In the genomic region with DNA sequence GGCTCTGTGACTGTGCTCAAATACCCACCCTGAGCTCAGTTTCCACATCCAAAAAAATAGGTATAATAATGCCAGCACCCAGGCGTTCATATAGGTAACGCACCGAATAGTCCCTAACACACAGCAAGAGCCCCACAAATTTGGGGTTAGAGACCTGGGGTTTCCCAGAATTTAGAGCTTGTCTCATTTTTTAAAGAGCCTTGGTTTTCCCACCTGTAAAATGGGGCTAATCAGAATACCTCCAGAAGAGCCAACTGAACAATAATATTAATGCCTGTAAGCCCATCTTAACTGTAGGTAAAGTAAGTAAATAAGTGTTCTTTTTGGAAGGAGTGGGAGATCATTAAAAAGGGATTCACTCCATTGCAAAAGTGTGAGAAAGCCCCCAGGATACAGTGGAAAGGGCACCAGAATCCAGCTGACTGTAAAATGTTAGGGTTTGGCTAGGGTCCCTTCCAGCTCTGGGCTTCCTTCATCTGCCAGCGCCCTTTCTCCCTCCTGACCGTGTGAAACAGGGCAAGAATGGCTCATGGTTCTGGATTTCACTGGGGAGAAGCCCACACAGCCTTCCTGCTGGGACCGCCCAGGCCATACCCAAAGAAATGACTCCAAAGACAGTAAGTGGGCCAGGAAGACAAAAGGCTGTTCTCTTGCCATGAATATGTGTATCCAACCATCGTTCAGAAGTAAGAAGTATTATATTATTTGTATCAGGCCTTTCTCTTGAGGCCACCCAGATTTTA, we compare ENCODE assay signal across 9 cellular contexts. TPM values are rescaled to one million over a fixed set of nuclear protein-coding genes. Genes with fewer than 3 reads are reported as not detected.
DNase-seq lines count a peak whose midpoint lies in the region; ATAC-seq and TF ChIP-seq lines count a peak whose summit lies in the region.
"Had no signal": no experiment of that assay in that cellular context is flagged by ENCODE, and none has a peak within 500 bp of the region (broad histone marks: within the 10 kb centered on the region; RNA-seq: fewer than 3 reads in every experiment).

No MANE protein-coding gene starts in this region.

- no peaks in the 10 kb centered on the region for H3K9me3 Mint-ChIP-seq in nephron progenitor cell

- H3K9me1 ChIP-seq in IMR-90 (ENCODE audit: insufficient read depth, low read length): no peaks in the 10 kb centered on the region

- peak overlapping the region; percentile 82 for H3K4me3 ChIP-seq in AG04450 (ENCODE audit: low read depth, low read length)
- peak overlapping the region; percentile 98; the same call in 1 of the 2 replicates for H3K4me3 ChIP-seq in IMR-90 (ENCODE audit: insufficient read depth, low read depth, low read length)
- no peak overlapping the region for H3K4me3 ChIP-seq in endocrine pancreas (ENCODE audit: control insufficient read depth, insufficient read depth, low read length)

- H2AFZ ChIP-seq in IMR-90 (replicated peaks; ENCODE audit: low read length, poor library complexity): peak overlapping the region; percentile 94

- H3K4me1 ChIP-seq in IMR-90 (ENCODE audit: control insufficient read depth, insufficient read depth, low read length): peaks cover 3% of the 10 kb centered on the region
- H3K4me1 ChIP-seq in endocrine pancreas (ENCODE audit: control insufficient read depth, insufficient read depth, low read length): no peaks in the 10 kb centered on the region

- DNase-seq in AG04450 (ENCODE audit: low read depth, low spot score) (no peak), IMR-90 (no peak), nephron progenitor cell (no peak), HPDE6-E6E7 (ENCODE audit: extremely low spot score) (no peak), NCI-H345 (lab: John Stamatoyannopoulos, UW) (no peak)
- DNase-seq: EL had no signal

- no peak overlapping the region for H4K5ac ChIP-seq in IMR-90 (ENCODE audit: low read depth, low read length)

- H3K9me3 ChIP-seq in AG04450 (ENCODE audit: control insufficient read depth, insufficient read depth, low read length): no peaks in the 10 kb centered on the region
- H3K9me3 ChIP-seq in IMR-90 (ENCODE audit: control insufficient read depth, insufficient read depth, low read length): no peaks in the 10 kb centered on the region
- no peaks in the 10 kb centered on the region for H3K9me3 ChIP-seq in endocrine pancreas (ENCODE audit: control insufficient read depth, low read length)

- TF ChIP-seq CTCF in AG04450 (IDR thresholded peaks at IDR 0.05; ENCODE audit: low read depth, low read length) (no peak), IMR-90 (conservative IDR thresholded peaks at IDR 0.05; ENCODE audit: low read depth, low read length) (no peak), nephron progenitor cell (IDR thresholded peaks at IDR 0.05) (no peak)

- no peak overlapping the region for H3K23ac ChIP-seq in IMR-90 (ENCODE audit: low read depth, low read length)

- no peak overlapping the region for H2BK5ac ChIP-seq in IMR-90 (ENCODE audit: low read depth, low read length, poor library complexity, severe bottlenecking)

- H3K9ac ChIP-seq in IMR-90 (ENCODE audit: low read depth, low read length): no peak overlapping the region
- H3K9ac ChIP-seq in endocrine pancreas (ENCODE audit: control insufficient read depth, insufficient read depth, low read length): peak overlapping the region; percentile 73

- 100% methylated on average over 3 of the region's 7 CpGs; no CpG with 5 or more reads in 1 of the 2 experiments for WGBS in IMR-90 (ENCODE audit: extremely low coverage in 2 of 2, insufficient read length in 1 of 2), 2 experiments

- peaks cover 17% of the 10 kb centered on the region for H3K4me1 Mint-ChIP-seq in nephron progenitor cell

- POLR2A ChIA-PET in AG04450 (lab: Yijun Ruan, JAX) (no interaction called here), IMR-90 (lab: Charles Lee; ENCODE audit: unreplicated experiment) (no interaction called here)

- H2AK9ac ChIP-seq in IMR-90 (replicated peaks; ENCODE audit: low read depth, low read length, poor library complexity): peak overlapping the region; percentile 3

- no peak overlapping the region for H3K14ac ChIP-seq in IMR-90 (replicated peaks; ENCODE audit: low read depth, low read length)

- H2BK20ac ChIP-seq in IMR-90 (ENCODE audit: low read depth, low read length): no peak overlapping the region

- H3K36me3 Mint-ChIP-seq in nephron progenitor cell (ENCODE audit: low read depth): no peaks in the 10 kb centered on the region

- peak overlapping the region; percentile 89 for H3K4me3 Mint-ChIP-seq in nephron progenitor cell

- dilution Hi-C loops in IMR-90 (cut with HindIII; ENCODE audit: low sequenced_read_pairs, unreplicated experiment): no loop called here

- BruUV-seq in IMR-90 (replicated peaks; lab: Mats Ljungman, UMichigan): no TSS peak

- in situ Hi-C loops in IMR-90 (cut with MboI; ENCODE audit: low sequenced_read_pairs): no loop called here

- H4K91ac ChIP-seq in IMR-90 (ENCODE audit: insufficient read depth, low read depth, low read length): no peak overlapping the region

- CTCF ChIA-PET in AG04450 (lab: Charles Lee): interaction anchor here (1.0 kb wide), 1 partner anchor 427 kb away, joined by 4 read pairs; no protein-coding TSS in a partner anchor
- CTCF ChIA-PET in IMR-90 (lab: Yijun Ruan, JAX): no interaction called here

- peak overlapping the region; percentile 80; the same call in 1 of the 2 replicates for H3K4me2 ChIP-seq in IMR-90 (ENCODE audit: low read depth, low read length)

- H3K27ac ChIP-seq in AG04450 (ENCODE audit: low read depth, low read length): no peak overlapping the region
- no peak overlapping the region for H3K27ac ChIP-seq in IMR-90 (ENCODE audit: insufficient read depth, low read length)

- no peak overlapping the region for H3K27ac Mint-ChIP-seq in nephron progenitor cell

- no peak overlapping the region for H3K56ac ChIP-seq in IMR-90 (ENCODE audit: extremely low read depth, insufficient read depth, low read length)

- no peak overlapping the region for H2BK120ac ChIP-seq in IMR-90 (ENCODE audit: low read depth, low read length)

- H3K36me3 ChIP-seq in IMR-90 (ENCODE audit: control insufficient read depth, insufficient read depth, low read length) (no peaks in the 10 kb centered on the region), endocrine pancreas (ENCODE audit: control insufficient read depth, insufficient read depth, low read length) (no peaks in the 10 kb centered on the region)

- intact Hi-C loops in IMR-90 (cut with micrococcal nuclease): no loop called here

- ATAC-seq in IMR-90 (ENCODE audit: low read depth) (no peak), GM18519 (IDR thresholded peaks at IDR 0.05; ENCODE audit: low FRiP score, unreplicated experiment) (no peak), GM18517 (IDR thresholded peaks at IDR 0.05; ENCODE audit: unreplicated experiment) (no peak)

- peaks cover 13 to 15% of the 10 kb centered on the region in 2 experiments; a peak in 3 of 4 replicates for H3K79me1 ChIP-seq in IMR-90 (ENCODE audit: low read depth in 1 of 2, low read length in 2 of 2)

- H3K27me3 Mint-ChIP-seq in nephron progenitor cell (ENCODE audit: low read depth, poor library complexity): peaks cover 45% of the 10 kb centered on the region

- H2AK5ac ChIP-seq in IMR-90 (ENCODE audit: low read depth, low read length): no peak overlapping the region; the same call in 1 of the 2 replicates

- no peak overlapping the region for H4K8ac ChIP-seq in IMR-90 (ENCODE audit: low read depth in 2 of 2, low read length in 2 of 2)

- TF ChIP-seq RAD21 in IMR-90 (IDR thresholded peaks at IDR 0.05; ENCODE audit: low read length): no peak

- no peak overlapping the region for H2BK15ac ChIP-seq in IMR-90 (ENCODE audit: low read depth, low read length)

- H3K18ac ChIP-seq in IMR-90 (ENCODE audit: low read depth, low read length): no peak overlapping the region

- H4K20me1 ChIP-seq in IMR-90 (ENCODE audit: insufficient read depth, low read length): no peaks in the 10 kb centered on the region

- TF ChIP-seq POLR2A in IMR-90 (IDR thresholded peaks at IDR 0.05; ENCODE audit: low read depth, low read length): no peak

- H3K27me3 ChIP-seq in AG04450 (ENCODE audit: control insufficient read depth, insufficient read depth, low read length): no peaks in the 10 kb centered on the region
- H3K27me3 ChIP-seq in IMR-90 (ENCODE audit: control insufficient read depth, insufficient read depth, low read length): no peaks in the 10 kb centered on the region
- no peaks in the 10 kb centered on the region for H3K27me3 ChIP-seq in endocrine pancreas (ENCODE audit: control insufficient read depth, insufficient read depth, low read length)

- H3K4ac ChIP-seq in IMR-90 (ENCODE audit: low read depth, low read length): 0 out of 2 replicates have a peak overlapping the region, but pooled peaks have one; percentile 0

TF ChIP-seq in IMR-90, 13 proteins besides CTCF, POLR2A, EP300 and RAD21 (continues in another document):
- TF ChIP-seq MAZ (IDR thresholded peaks at IDR 0.05; ENCODE audit: borderline replicate concordance, low read depth, low read length) (no peak), SMC3 (IDR thresholded peaks at IDR 0.05; ENCODE audit: low read depth, low read length) (no peak), USF2 (IDR thresholded peaks at IDR 0.05; ENCODE audit: low read depth, low read length) (no peak), BHLHE40 (IDR thresholded peaks at IDR 0.05; ENCODE audit: low read depth, low read length) (no peak), NFE2L2 (IDR thresholded peaks at IDR 0.05; ENCODE audit: low read depth, low read length) (no peak), CHD1 (IDR thresholded peaks at IDR 0.05; ENCODE audit: low read depth, low read length) (no peak), ELK1 (IDR thresholded peaks at IDR 0.05; ENCODE audit: borderline replicate concordance, low read depth, low read length) (no peak)

RNA-seq across cellular contexts. Expression of gene MTURN, which starts 2.1 kb away (rescaled TPM):
- polyA plus RNA-seq in AG04450 (2011; rRNA removed): 5.9 and 6.7 TPM in 2 replicates
- 4.7 and 6.6 TPM in 2 replicates for polyA minus RNA-seq in AG04450 (2011; rRNA and poly(A)+ RNA removed)
- 5.6 and 7.8 TPM in 2 replicates for total RNA-seq in IMR-90 (2012; rRNA removed)
- 2.4 and 2.8 TPM in 2 replicates for polyA plus RNA-seq in IMR-90 (2012; rRNA removed)
- 0.79 and 1.4 TPM in 2 replicates for polyA plus RNA-seq in IMR-90 (2012; cell fraction: cytosol; rRNA removed)
- 2.5 and 6.5 TPM in 2 replicates for polyA plus RNA-seq in IMR-90 (2012; cell fraction: nucleus; rRNA removed; ENCODE audit: low replicate concordance)
